Comparison of ENCODE assay signal across 19 cellular contexts in genomic region chr3:53705774-53706173, GRCh38.
DNase-seq lines count a peak whose midpoint lies in the region; ATAC-seq and TF ChIP-seq lines count a peak whose summit lies in the region.
"Had no signal": no experiment of that assay in that cellular context is flagged by ENCODE, and none has a peak within 500 bp of the region (broad histone marks: within the 10 kb centered on the region; RNA-seq: fewer than 3 reads in every experiment).

No MANE protein-coding gene starts in this region.

- no peak for ATAC-seq in natural killer cell
- ATAC-seq: naive thymus-derived CD8-positive, alpha-beta T cell; psoas muscle had no signal

- H3K36me3 Mint-ChIP-seq in activated CD4-positive, alpha-beta memory T cell treated with anti-CD3 and anti-CD28 coated beads for 36 hours = no peaks in the 10 kb centered on the region
- no peaks in the 10 kb centered on the region for H3K36me3 Mint-ChIP-seq in natural killer cell
- H3K36me3 Mint-ChIP-seq: activated naive CD8-positive, alpha-beta T cell; naive thymus-derived CD8-positive, alpha-beta T cell had no signal

- peaks cover 3% of the 10 kb centered on the region for H3K4me1 Mint-ChIP-seq in activated CD4-positive, alpha-beta memory T cell treated with anti-CD3 and anti-CD28 coated beads for 36 hours (ENCODE audit: low read depth)
- H3K4me1 Mint-ChIP-seq in natural killer cell = peaks cover 4 to 5% of the 10 kb centered on the region in 2 donors

- no peak overlapping the region for H3K27ac Mint-ChIP-seq in activated CD4-positive, alpha-beta memory T cell treated with anti-CD3 and anti-CD28 coated beads for 36 hours
- no peak overlapping the region for H3K27ac Mint-ChIP-seq in natural killer cell
- H3K27ac Mint-ChIP-seq: activated naive CD8-positive, alpha-beta T cell; naive thymus-derived CD8-positive, alpha-beta T cell had no signal

- POLR2A ChIA-PET in activated CD4-positive, alpha-beta memory T cell treated with anti-CD3 and anti-CD28 coated beads for 36 hours (lab: Charles Lee) = no interaction called here

- H3K27me3 Mint-ChIP-seq in activated CD4-positive, alpha-beta memory T cell treated with anti-CD3 and anti-CD28 coated beads for 36 hours = peaks cover 2% of the 10 kb centered on the region
- H3K27me3 Mint-ChIP-seq in natural killer cell (ENCODE audit: low read depth in 2 of 2) = no peaks in the 10 kb centered on the region
- H3K27me3 Mint-ChIP-seq: activated naive CD8-positive, alpha-beta T cell had no signal

- peak; percentile 30 for DNase-seq in NCI-H1092 treated with DMSO at 0.1 percent for 48 hours (lab: John Stamatoyannopoulos, UW)
- no peak for DNase-seq in NCI-H1092 (lab: John Stamatoyannopoulos, UW)
- DNase-seq in GDM1 (lab: John Stamatoyannopoulos, UW) = peak; percentile 26
- DNase-seq in activated CD4-positive, alpha-beta memory T cell treated with anti-CD3 and anti-CD28 coated beads for 36 hours = peak; percentile 15
- peak; percentile 6 for DNase-seq in mucosa of gallbladder (ENCODE audit: low spot score)
- no peak for DNase-seq in natural killer cell
- DNase-seq in midbrain (lab: John Stamatoyannopoulos, UW) = no peak
- DNase-seq in HUDEP-2 (lab: John Stamatoyannopoulos, UW; ENCODE audit: unreplicated experiment in 76 of 76) = no peak
- DNase-seq: activated CD4-positive, CD25-positive, alpha-beta regulatory T cell treated with anti-CD3 and anti-CD28 coated beads, Interleukin-2, amount 50 U/mL, for 72 hours; activated T-cell treated with anti-CD3 and anti-CD28 coated beads, Interleukin-2, amount 50 U/mL, for 1 hour; glutamatergic neuron; GOT3; Karpas-422; mammary epithelial cell; naive thymus-derived CD8-positive, alpha-beta T cell; NCI-H1436 treated with DMSO at 0.1 percent for 48 hours; psoas muscle; T-helper 9 cell had no signal

- intact Hi-C loops in activated CD4-positive, alpha-beta memory T cell treated with anti-CD3 and anti-CD28 coated beads for 36 hours (cut with micrococcal nuclease) = no loop called here
- intact Hi-C loops in natural killer cell (cut with micrococcal nuclease) = loop anchor here (5.0 kb wide), 1 partner anchor 593 kb away; no protein-coding TSS in a partner anchor

- TF ChIP-seq CTCF in natural killer cell (IDR thresholded peaks at IDR 0.05) = no peak

- CTCF ChIA-PET in activated CD4-positive, alpha-beta memory T cell treated with anti-CD3 and anti-CD28 coated beads for 36 hours (lab: Charles Lee) = interaction anchor here (0.9 kb wide), 1 partner anchor 10 kb away, joined by 4 read pairs; no protein-coding TSS in a partner anchor

- H3K9me3 Mint-ChIP-seq in activated CD4-positive, alpha-beta memory T cell treated with anti-CD3 and anti-CD28 coated beads for 36 hours = no peaks in the 10 kb centered on the region
- H3K9me3 Mint-ChIP-seq in natural killer cell = no peaks in the 10 kb centered on the region
- H3K9me3 Mint-ChIP-seq: naive thymus-derived CD8-positive, alpha-beta T cell had no signal

- no peak overlapping the region for H3K4me3 Mint-ChIP-seq in activated CD4-positive, alpha-beta memory T cell treated with anti-CD3 and anti-CD28 coated beads for 36 hours
- H3K4me3 Mint-ChIP-seq in natural killer cell = no peak overlapping the region
- H3K4me3 Mint-ChIP-seq: activated naive CD8-positive, alpha-beta T cell; naive thymus-derived CD8-positive, alpha-beta T cell had no signal

Comparison
In these comparisons a context has a peak if more than half of its experiments do, and no peak if none do; other contexts are left out.
1. DNase-seq: peak in NCI-H1092 treated with DMSO at 0.1 percent for 48 hours (single experiment), GDM1 (single experiment), activated CD4-positive, alpha-beta memory T cell treated with anti-CD3 and anti-CD28 coated beads for 36 hours (single experiment) and mucosa of gallbladder (single experiment); none in NCI-H1092 (single experiment), natural killer cell (single experiment), midbrain (single experiment) and HUDEP-2 (0 of 76).